Comparison of ENCODE assay signal across 22 cellular contexts in the genomic region with DNA sequence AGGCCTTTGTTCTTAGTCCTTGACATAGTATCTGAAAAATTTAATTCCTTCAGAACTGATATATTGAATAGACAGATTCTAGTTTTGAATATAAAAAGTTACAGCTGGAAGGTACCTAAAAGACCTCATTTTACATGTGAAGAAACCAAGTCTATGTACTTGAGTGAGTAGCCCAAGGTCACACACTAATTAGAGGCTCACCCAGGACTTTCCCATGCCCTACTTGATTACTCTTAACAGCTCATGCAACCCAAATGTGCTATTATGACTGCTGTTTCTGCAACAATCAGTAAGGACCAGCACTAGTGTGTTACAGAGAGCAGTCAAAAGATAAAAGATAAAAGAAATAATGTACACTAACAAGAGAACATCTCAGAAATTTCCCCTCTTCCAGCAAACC.
DNase-seq lines count a peak whose midpoint lies in the region; ATAC-seq lines count a peak whose summit lies in the region.
"Had no signal": no experiment of that assay in that cellular context is flagged by ENCODE, and none has a peak within 500 bp of the region (broad histone marks: within the 10 kb centered on the region; RNA-seq: fewer than 3 reads in every experiment).

No MANE protein-coding gene starts in this region.

- DNase-seq in stimulated activated CD4-positive, alpha-beta T cell treated with anti-CD3 and anti-CD28 coated beads, Interleukin-1b, Interleukin-23, amount 100 ng/mL, for 48 hours: no peak
- DNase-seq in DMS79 (lab: John Stamatoyannopoulos, UW): no peak
- DNase-seq in D341Med (ENCODE audit: low spot score): no peak
- DNase-seq: Caco-2; CD4-positive, alpha-beta memory T cell; MG63; NCI-H1048; NCI-H1417 treated with DMSO at 0.1 percent for 48 hours; NCI-H187; NCI-H446 treated with DMSO at 0.1 percent for 48 hours; NCI-H526 treated with DMSO at 0.1 percent for 48 hours; PC-3; SHP77; SW 1271; T-helper 17 cell had no signal

- ATAC-seq in GM18868 (IDR thresholded peaks at IDR 0.05; ENCODE audit: unreplicated experiment) (peak; percentile 64), HG02610 (IDR thresholded peaks at IDR 0.05; ENCODE audit: unreplicated experiment) (peak; percentile 84), HG03565 (IDR thresholded peaks at IDR 0.05; ENCODE audit: unreplicated experiment) (peak; percentile 25), GM21360 (IDR thresholded peaks at IDR 0.05; ENCODE audit: unreplicated experiment) (no peak)
- ATAC-seq: GM23338, HepG2, K562, PC-3, T-helper 17 cell had no signal
